Comparison of ENCODE assay signal across 15 cellular contexts in the genomic region with DNA sequence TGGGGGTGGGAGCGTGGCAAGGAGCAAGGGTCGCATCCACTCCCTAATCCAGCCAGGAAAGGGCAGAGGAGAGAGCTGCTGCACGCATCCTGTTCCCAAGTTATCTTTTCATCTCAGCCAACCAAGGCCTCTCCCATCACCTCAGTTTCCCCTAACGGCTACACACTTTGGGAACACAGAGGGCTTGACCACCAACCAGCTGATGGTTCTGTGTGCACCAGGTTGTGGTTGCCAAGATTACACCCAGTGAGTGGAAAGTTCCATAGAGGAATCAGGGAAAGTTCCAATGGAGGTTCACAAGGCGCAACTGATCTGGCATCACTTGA. TPM values are rescaled to one million over a fixed set of nuclear protein-coding genes. Genes with fewer than 3 reads are reported as not detected.
DNase-seq lines count a peak whose midpoint lies in the region; ATAC-seq, FAIRE-seq and TF ChIP-seq lines count a peak whose summit lies in the region.
"Had no signal": no experiment of that assay in that cellular context is flagged by ENCODE, and none has a peak within 500 bp of the region (broad histone marks: within the 10 kb centered on the region; RNA-seq: fewer than 3 reads in every experiment).

No MANE protein-coding gene starts in this region.

- TF ChIP-seq RAD21 in liver (IDR thresholded peaks at IDR 0.05), result no peak
- TF ChIP-seq RAD21 in HepG2 (CRISPR knock-in tag; IDR thresholded peaks at IDR 0.05), result no peak

- H3K4me3 ChIP-seq in liver (ENCODE audit: low read depth in 1 of 3, low read length in 3 of 3), result no peak overlapping the region
- H3K4me3 ChIP-seq in HepG2 (replicated peaks in 1 of 3; ENCODE audit: insufficient read depth in 1 of 3, low read depth in 2 of 3, low read length in 3 of 3), result no peak overlapping the region
- H3K4me3 ChIP-seq in upper lobe of right lung, result no peak overlapping the region

- no peak for TF ChIP-seq CTCF in liver (IDR thresholded peaks at IDR 0.05; ENCODE audit: low read depth, low read length, missing input control)
- TF ChIP-seq CTCF in HepG2 (CRISPR knock-in tag; IDR thresholded peaks at IDR 0.05), result no peak
- no peak for TF ChIP-seq CTCF in nephron progenitor cell (IDR thresholded peaks at IDR 0.05)
- TF ChIP-seq CTCF in upper lobe of right lung (IDR thresholded peaks at IDR 0.05), result peak; percentile 16

- intact Hi-C loops in HepG2 (cut with micrococcal nuclease; ENCODE audit: unreplicated experiment), result no loop called here
- intact Hi-C loops in upper lobe of right lung (cut with DNase I), result no loop called here

- H3K9me3 ChIP-seq in liver (ENCODE audit: control insufficient read depth in 4 of 4, low read length in 3 of 4), result no peaks in the 10 kb centered on the region
- H3K9me3 ChIP-seq in HepG2 (ENCODE audit: low read length), result no peaks in the 10 kb centered on the region
- H3K9me3 ChIP-seq in upper lobe of right lung, result no peaks in the 10 kb centered on the region

- no peak overlapping the region for H2AFZ ChIP-seq in HepG2 (ENCODE audit: low read length)
- H2AFZ ChIP-seq: parathyroid adenoma had no signal

- DNase-seq in HepG2 (ENCODE audit: low spot score) (no peak), nephron progenitor cell (no peak), upper lobe of right lung (no peak)
- no peak for DNase-seq in effector memory CD8-positive, alpha-beta T cell
- DNase-seq: activated CD4-positive, CD25-positive, alpha-beta regulatory T cell; foreskin keratinocyte; NCI-H1417; NCI-H526 treated with DMSO at 0.1 percent for 48 hours; SHP77; stimulated activated CD4-positive, alpha-beta T cell treated with anti-CD3 and anti-CD28 coated beads, Interleukin-4, amount 100 ng/mL, for 1 hour had no signal

- no peak overlapping the region for H3K4me2 ChIP-seq in HepG2 (ENCODE audit: low read depth, low read length)

- peak overlapping the region; percentile 72 to 86 for H3K27ac Mint-ChIP-seq in effector memory CD8-positive, alpha-beta T cell
- H3K27ac Mint-ChIP-seq in nephron progenitor cell, result peak overlapping the region; percentile 31

- POLR2A ChIA-PET in HepG2 (lab: Yijun Ruan, JAX), result no interaction called here

- no peaks in the 10 kb centered on the region for H4K20me1 ChIP-seq in HepG2 (ENCODE audit: insufficient read depth, low read length)

- H3K4me3 Mint-ChIP-seq in effector memory CD8-positive, alpha-beta T cell, result no peak overlapping the region
- no peak overlapping the region for H3K4me3 Mint-ChIP-seq in nephron progenitor cell

- H3K27me3 ChIP-seq in liver (ENCODE audit: control insufficient read depth in 4 of 4, insufficient read depth in 4 of 4, low read length in 3 of 4), result no peaks in the 10 kb centered on the region
- no peaks in the 10 kb centered on the region for H3K27me3 ChIP-seq in HepG2 (ENCODE audit: control insufficient read depth in 1 of 2, insufficient read depth in 2 of 2, low read length in 2 of 2)
- H3K27me3 ChIP-seq in upper lobe of right lung, result no peaks in the 10 kb centered on the region
- H3K27me3 ChIP-seq: foreskin keratinocyte had no signal

- peaks cover 0 to 3% (median 1%) of the 10 kb centered on the region in 4 donors for H3K4me1 ChIP-seq in liver (ENCODE audit: control insufficient read depth in 4 of 4, insufficient read depth in 4 of 4, low read length in 3 of 4)
- no peaks in the 10 kb centered on the region for H3K4me1 ChIP-seq in HepG2 (ENCODE audit: insufficient read depth, low read length)
- peaks cover 15% of the 10 kb centered on the region for H3K4me1 ChIP-seq in upper lobe of right lung
- H3K4me1 ChIP-seq: foreskin keratinocyte, parathyroid adenoma had no signal

- WGBS in liver, result 81% methylated on average over 5 of the region's 5 CpGs
- WGBS in HepG2 (ENCODE audit: low lambda C conversion rate), result 66% methylated on average over 5 of the region's 5 CpGs

- FAIRE-seq in HepG2 (lab: Jason Lieb, UNC), result no peak

- peaks cover 3 to 5% of the 10 kb centered on the region in 2 donors for H3K4me1 Mint-ChIP-seq in effector memory CD8-positive, alpha-beta T cell (ENCODE audit: low read depth in 2 of 2)
- peaks cover 21% of the 10 kb centered on the region for H3K4me1 Mint-ChIP-seq in nephron progenitor cell

- H3K36me3 Mint-ChIP-seq in effector memory CD8-positive, alpha-beta T cell (ENCODE audit: insufficient read depth), result peaks cover 11% of the 10 kb centered on the region
- no peaks in the 10 kb centered on the region for H3K36me3 Mint-ChIP-seq in nephron progenitor cell (ENCODE audit: low read depth)

- in situ Hi-C loops in HepG2 (cut with HindIII; ENCODE audit: extremely low pct_ligation_motif_present, low pct_unique_long_range_greater_than_20kb), result no loop called here

- ATAC-seq in HepG2 (no peak), upper lobe of right lung (no peak), GM21576 (IDR thresholded peaks at IDR 0.05; ENCODE audit: unreplicated experiment) (no peak), HG03457 (IDR thresholded peaks at IDR 0.05; ENCODE audit: unreplicated experiment) (no peak), GM19455 (IDR thresholded peaks at IDR 0.05; ENCODE audit: unreplicated experiment) (no peak)
- ATAC-seq in effector memory CD8-positive, alpha-beta T cell (replicated peaks), result no peak
- ATAC-seq: foreskin keratinocyte had no signal

- H3K9ac ChIP-seq in liver (ENCODE audit: low read depth in 1 of 2, low read length in 2 of 2), result no peak overlapping the region
- H3K9ac ChIP-seq in HepG2 (ENCODE audit: insufficient read depth, low read depth, low read length), result no peak overlapping the region
- H3K9ac ChIP-seq: parathyroid adenoma had no signal

- H3K27ac ChIP-seq in liver (ENCODE audit: low read depth in 1 of 2, low read length in 2 of 2), result no peak overlapping the region
- H3K27ac ChIP-seq in HepG2 (ENCODE audit: extremely low read length, insufficient read depth, low read length), result no peak overlapping the region
- peak overlapping the region; percentile 2 for H3K27ac ChIP-seq in upper lobe of right lung
- H3K27ac ChIP-seq: foreskin keratinocyte, parathyroid adenoma had no signal

- no peak for TF ChIP-seq POLR2A in HepG2 (IDR thresholded peaks at IDR 0.05; ENCODE audit: insufficient read depth in 1 of 2, low read depth in 2 of 2, low read length in 2 of 2)

- TF ChIP-seq EP300 in HepG2 (IDR thresholded peaks at IDR 0.05; ENCODE audit: low read depth in 2 of 2, low read length in 2 of 2), result no peak
- no peak for TF ChIP-seq EP300 in HepG2 (CRISPR knock-in tag; IDR thresholded peaks at IDR 0.05; ENCODE audit: borderline replicate concordance)

- H3K36me3 ChIP-seq in liver (ENCODE audit: control insufficient read depth in 4 of 4, insufficient read depth in 3 of 4, low read depth in 1 of 4, low read length in 3 of 4) (peaks cover 0 to 3% (median 0%) of the 10 kb centered on the region in 4 donors), HepG2 (replicated peaks in 1 of 2; ENCODE audit: control insufficient read depth in 1 of 2, insufficient read depth in 2 of 2, low read length in 2 of 2) (no peaks in the 10 kb centered on the region), upper lobe of right lung (peaks cover 6% of the 10 kb centered on the region)

- no TSS peak for BruUV-seq in HepG2 (replicated peaks; lab: Mats Ljungman, UMichigan)

- no peaks in the 10 kb centered on the region for H3K9me3 Mint-ChIP-seq in effector memory CD8-positive, alpha-beta T cell
- H3K9me3 Mint-ChIP-seq in nephron progenitor cell, result no peaks in the 10 kb centered on the region

- CTCF ChIA-PET in HepG2 (lab: Yijun Ruan, JAX; ENCODE audit: low intra/inter-chr PET ratio, low total read pairs), result no interaction called here

- no peaks in the 10 kb centered on the region for H3K79me2 ChIP-seq in HepG2 (ENCODE audit: insufficient read depth, low read length)
- H3K79me2 ChIP-seq: parathyroid adenoma had no signal

- no peaks in the 10 kb centered on the region for H3K27me3 Mint-ChIP-seq in effector memory CD8-positive, alpha-beta T cell
- H3K27me3 Mint-ChIP-seq in nephron progenitor cell (ENCODE audit: low read depth, poor library complexity), result no peaks in the 10 kb centered on the region

TF ChIP-seq in liver, 16 proteins besides CTCF, POLR2A, EP300 and RAD21 (continues in another document):
- TF ChIP-seq RXRA (IDR thresholded peaks at IDR 0.05), result peak in 1 of 2 donors; percentile 16
- no peak for TF ChIP-seq HNF4A (conservative IDR thresholded peaks at IDR 0.05)
- TF ChIP-seq HNF4G (IDR thresholded peaks at IDR 0.05), result no peak
- TF ChIP-seq TAF1 (conservative IDR thresholded peaks at IDR 0.05), result no peak

TF ChIP-seq in HepG2, 621 proteins besides CTCF, POLR2A, EP300 and RAD21:
- TF ChIP-seq CHCHD3 (CRISPR knock-in tag; IDR thresholded peaks at IDR 0.05), result no peak
- TF ChIP-seq ZNF549 (CRISPR knock-in tag; IDR thresholded peaks at IDR 0.05), result no peak
- TF ChIP-seq ZNF451 (CRISPR knock-in tag; IDR thresholded peaks at IDR 0.05), result no peak
- no peak for TF ChIP-seq POLR2AphosphoS5 (IDR thresholded peaks at IDR 0.05; ENCODE audit: low read depth, low read length)
- no peak for TF ChIP-seq ZNF138 (CRISPR knock-in tag; IDR thresholded peaks at IDR 0.05; ENCODE audit: low read depth)
- TF ChIP-seq MAFF (IDR thresholded peaks at IDR 0.05; ENCODE audit: low read depth, low read length), result no peak
TF ChIP-seq in HepG2: peak in this region for 0.

RNA-seq across cellular contexts. Expression of a gene that starts 53.9 kb away (rescaled TPM):
- 1 to 10 TPM; 2.4 to 7.1 TPM for total RNA-seq in liver
- polyA plus RNA-seq in liver, result 1 to 10 TPM; 2.4 to 3.3 TPM
- 0.24 and 0.38 TPM in 2 replicates for total RNA-seq in HepG2 (2016; rRNA removed; fragmentation: Illumina TruSeq; extraction: Trizol)
- 0.18 TPM in 1 of 2 replicates, not detected in the other for total RNA-seq in HepG2 (2016; cell fraction: cytosol; rRNA removed; fragmentation: Illumina TruSeq; extraction: Trizol; ENCODE audit: low read depth)
- 0.13 and 0.28 TPM in 2 replicates for total RNA-seq in HepG2 (2016; cell fraction: insoluble cytoplasmic fraction; rRNA removed; fragmentation: Illumina TruSeq; extraction: Trizol)
- total RNA-seq in HepG2 (2016; cell fraction: membrane; rRNA removed; fragmentation: Illumina TruSeq; extraction: Trizol), result 0.15 and 0.17 TPM in 2 replicates
- total RNA-seq in HepG2 (2016; cell fraction: nucleus; rRNA removed; fragmentation: Illumina TruSeq; extraction: Trizol), result 0.41 and 0.50 TPM in 2 replicates
- polyA plus RNA-seq in HepG2 (2011; rRNA removed), result 0.61 and 0.74 TPM in 2 replicates
- polyA plus RNA-seq in HepG2 (2011; cell fraction: cytosol; rRNA removed), result 0.31 and 0.35 TPM in 2 replicates
- polyA plus RNA-seq in HepG2 (2011; cell fraction: nucleus; rRNA removed), result 1.1 and 1.4 TPM in 2 replicates
- 0.21 and 0.23 TPM in 2 replicates for polyA plus RNA-seq in HepG2 (2012)
- polyA plus RNA-seq in HepG2 (2016; cell fraction: cytosol; fragmentation: Illumina TruSeq; extraction: Trizol; ENCODE audit: low read depth), result 0.03 TPM in 1 of 2 replicates, not detected in the other
- 0.03 and 0.07 TPM in 2 replicates for polyA plus RNA-seq in HepG2 (2016; cell fraction: insoluble cytoplasmic fraction; fragmentation: Illumina TruSeq; extraction: Trizol; ENCODE audit: low read depth)
- polyA plus RNA-seq in HepG2 (2016; cell fraction: membrane; fragmentation: Illumina TruSeq; extraction: Trizol; ENCODE audit: low read depth), result 0.12 TPM in 1 of 2 replicates, not detected in the other
- 0.52 and 0.73 TPM in 2 replicates for polyA plus RNA-seq in HepG2 (2016; cell fraction: nucleus; fragmentation: Illumina TruSeq; extraction: Trizol; ENCODE audit: insufficient read depth, low read depth)
- polyA minus RNA-seq in HepG2 (2011; rRNA and poly(A)+ RNA removed; ENCODE audit: low replicate concordance), result 0.12 and 1.3 TPM in 2 replicates
- polyA minus RNA-seq in HepG2 (2011; cell fraction: cytosol; rRNA and poly(A)+ RNA removed), result 0.53 and 0.69 TPM in 2 replicates
- 0.77 and 0.87 TPM in 2 replicates for polyA minus RNA-seq in HepG2 (2011; cell fraction: nucleus; rRNA and poly(A)+ RNA removed)
- total RNA-seq in upper lobe of right lung, result 10.6 TPM
